ENCODE assay signal across 8 cellular contexts in genomic region chr11:66638177-66639065, GRCh38. TPM values are rescaled to one million over a fixed set of nuclear protein-coding genes. Genes with fewer than 3 reads are reported as not detected.
DNase-seq lines count a peak whose midpoint lies in the region; ATAC-seq, FAIRE-seq and TF ChIP-seq lines count a peak whose summit lies in the region.

Gene RBM4 (plus strand): TSS chr11:66638703. CDS start chr11:66639712, 1,009 bp downstream.

- H2AFZ ChIP-seq in OCI-LY1 (ENCODE audit: low read length) = no peak within 1 kb of the TSS

- peak within 1 kb of the TSS; percentile 100 for H3K4me2 ChIP-seq in OCI-LY1 (ENCODE audit: low read length)

- FAIRE-seq in D721Med (lab: Jason Lieb, UNC) = no peak
- peak; percentile 93 for FAIRE-seq in endometrium (lab: Jason Lieb, UNC)

- peaks cover 55% of the 10 kb centered on the region for H3K36me3 ChIP-seq in HUES64 (ENCODE audit: insufficient read depth, low read length)
- H3K36me3 ChIP-seq in OCI-LY1 (ENCODE audit: insufficient read depth, low read length) = peaks cover 81% of the 10 kb centered on the region
- peaks cover 67% of the 10 kb centered on the region for H3K36me3 ChIP-seq in mesodermal cell (ENCODE audit: control insufficient read depth, insufficient read depth, low read length)

- H3K4me3 ChIP-seq in HUES64 (ENCODE audit: low read length) (peak within 1 kb of the TSS; percentile 75), OCI-LY1 (ENCODE audit: low read depth, low read length, poor library complexity, severe bottlenecking) (peak within 1 kb of the TSS; percentile 96), mesodermal cell (ENCODE audit: extremely low read depth, insufficient read depth, low read length, poor library complexity, severe bottlenecking) (peak within 1 kb of the TSS; percentile 96)

- peak; percentile 75 for DNase-seq in D721Med (ENCODE audit: insufficient read length, low spot score)
- peak; percentile 91 for DNase-seq in activated CD8-positive, alpha-beta memory T cell treated with anti-CD3 and anti-CD28 coated beads, Interleukin-2, amount 50 U/mL, for 4 hours
- peak; percentile 83 to 96 for DNase-seq in stimulated activated CD8-positive, alpha-beta memory T cell treated with anti-CD3 and anti-CD28 coated beads, Interleukin-15, amount 100 ng/mL, for 4 hours (ENCODE audit: low read depth in 2 of 2)

- ATAC-seq in GM21447 (IDR thresholded peaks at IDR 0.05; ENCODE audit: unreplicated experiment) = peak; percentile 97

- peaks cover 24% of the 10 kb centered on the region for H3F3A ChIP-seq in OCI-LY1 (ENCODE audit: insufficient read depth, low read length)

- under 1% methylated on average over 63 of the region's 63 CpGs for WGBS in HUES64
- WGBS in mesodermal cell (ENCODE audit: insufficient coverage in 2 of 2), 2 experiments = 0% methylated on average over 50 to 62 of the region's 63 CpGs

- peaks cover 42% of the 10 kb centered on the region for H3K4me1 ChIP-seq in HUES64 (ENCODE audit: insufficient read depth, low read length)
- peaks cover 56% of the 10 kb centered on the region for H3K4me1 ChIP-seq in OCI-LY1 (ENCODE audit: insufficient read depth, low read length, severe bottlenecking)
- H3K4me1 ChIP-seq in mesodermal cell (ENCODE audit: control insufficient read depth, insufficient read depth, low read length, poor library complexity, severe bottlenecking) = peaks cover 28% of the 10 kb centered on the region

- H3K9me3 ChIP-seq in HUES64 (ENCODE audit: insufficient read depth, low read depth, low read length) = no peaks in the 10 kb centered on the region
- no peaks in the 10 kb centered on the region for H3K9me3 ChIP-seq in OCI-LY1 (ENCODE audit: low read length)
- no peaks in the 10 kb centered on the region for H3K9me3 ChIP-seq in mesodermal cell (ENCODE audit: control insufficient read depth, low read length)

- H4K20me1 ChIP-seq in OCI-LY1 (ENCODE audit: insufficient read depth, low read length) = peaks cover 5% of the 10 kb centered on the region; the same call in 1 of the 2 replicates

- TF ChIP-seq CTCF in D721Med (IDR thresholded peaks at IDR 0.05; ENCODE audit: insufficient read depth, missing control alignments) (no peak), OCI-LY1 (IDR thresholded peaks at IDR 0.05; ENCODE audit: low read length) (no peak)

- H3K9ac ChIP-seq in HUES64 (ENCODE audit: low read depth, low read length) = peak within 1 kb of the TSS; percentile 98
- H3K9ac ChIP-seq in OCI-LY1 (ENCODE audit: low read length) = peak within 1 kb of the TSS; percentile 96

- no peaks in the 10 kb centered on the region for H3K9me2 ChIP-seq in OCI-LY1 (ENCODE audit: low read depth, low read length)

- H3K27me3 ChIP-seq in HUES64 (ENCODE audit: insufficient read depth, low read length) (no peaks in the 10 kb centered on the region), OCI-LY1 (ENCODE audit: insufficient read depth, low read length) (no peaks in the 10 kb centered on the region)

- H3K79me2 ChIP-seq in OCI-LY1 (ENCODE audit: insufficient read depth, low read length) = peaks cover 64% of the 10 kb centered on the region

- peak within 1 kb of the TSS; percentile 90 for H3K27ac ChIP-seq in HUES64 (ENCODE audit: low read depth, low read length)
- peak within 1 kb of the TSS; percentile 80 for H3K27ac ChIP-seq in OCI-LY1 (ENCODE audit: low read depth, low read length, poor library complexity, severe bottlenecking)
- peak within 1 kb of the TSS; percentile 96 for H3K27ac ChIP-seq in mesodermal cell (ENCODE audit: low read depth, low read length, severe bottlenecking)

RNA-seq across cellular contexts. Expression of gene RBM4, which starts in this region (rescaled TPM):
- polyA plus RNA-seq in HUES64 (2013, experiment 1 of 2) = 170 TPM
- 152 TPM for polyA plus RNA-seq in HUES64 (2013, experiment 2 of 2)
- polyA plus RNA-seq in mesodermal cell (2013, experiment 1 of 2) = 150 TPM
- polyA plus RNA-seq in mesodermal cell (2013, experiment 2 of 2) = 129 TPM

Comparison
In these comparisons a context has a peak if more than half of its experiments do, and no peak if none do; other contexts are left out.
1. Peak in every context shown above with its lines: DNase-seq, ATAC-seq, H3K4me3 ChIP-seq and H3K27ac ChIP-seq.